Comparison of ENCODE assay signal across 9 cellular contexts in genomic region chr10:20625868-20626267, GRCh38.
"Had no signal": no experiment of that assay in that cellular context is flagged by ENCODE, and none has a peak within 500 bp of the region (broad histone marks: within the 10 kb centered on the region; RNA-seq: fewer than 3 reads in every experiment).

No MANE protein-coding gene starts in this region.

- DNase-seq: GM23248, GOT3, H7, H9, HCEC 1CT, HFFc6 had no signal

- H3K4me1 Mint-ChIP-seq: GM23338 had no signal

- H3K36me3 ChIP-seq: HAP-1 had no signal

- H3K9me3 ChIP-seq: HAP-1 had no signal

- H3K4me1 ChIP-seq: HAP-1 had no signal

- H3K27ac ChIP-seq: GM23248 had no signal

- H3K4me3 ChIP-seq: GM23248, GM23338, HAP-1 had no signal

- H3K27ac Mint-ChIP-seq: GM23338, H9, HFFc6 had no signal

- H3K4me3 Mint-ChIP-seq: GM23338, H9, HFFc6 had no signal

- ATAC-seq: GM23338, HCT116 had no signal

- H3K9me3 Mint-ChIP-seq: GM23338, H9 had no signal
